In genomic region chr20:34111712-34112599, GRCh38 we compare ENCODE assay signal across 1 cellular context.
TF ChIP-seq lines count a peak whose summit lies in the region.

Gene EIF2S2 (minus strand): TSS chr20:34112243. CDS start chr20:34112110, 133 bp downstream.

TF ChIP-seq in HEK293, 187 proteins besides CTCF, POLR2A, EP300 and RAD21 (continued from another document):
- TF ChIP-seq HIC1 (tag by site-specific recombination; IDR thresholded peaks at IDR 0.05) (0 out of 2 replicates have a peak, but pooled peaks have one; percentile 58), ZNF398 (tag by site-specific recombination; IDR thresholded peaks at IDR 0.05) (peak; percentile 37; the same call in 1 of the 2 replicates), ZNF184 (tag by site-specific recombination; IDR thresholded peaks at IDR 0.05) (no peak; the same call in 1 of the 2 replicates), ZBTB26 (tag by site-specific recombination; optimal IDR thresholded peaks at IDR 0.05) (peak; percentile 78), BCL11A (tag by site-specific recombination; IDR thresholded peaks at IDR 0.05; ENCODE audit: low read depth) (no peak), ZNF645 (tag by site-specific recombination; IDR thresholded peaks at IDR 0.05) (no peak), KLF7 (tag by site-specific recombination; IDR thresholded peaks at IDR 0.05; ENCODE audit: borderline replicate concordance) (no peak), ELK4 (IDR thresholded peaks at IDR 0.05; ENCODE audit: borderline replicate concordance, low read depth, low read length) (no peak), ZNF292 (tag by site-specific recombination; IDR thresholded peaks at IDR 0.05; ENCODE audit: borderline replicate concordance, low read depth) (no peak), SCRT1 (tag by site-specific recombination; IDR thresholded peaks at IDR 0.05; ENCODE audit: borderline replicate concordance) (no peak; the same call in 1 of the 2 replicates), ZNF639 (tag by site-specific recombination; IDR thresholded peaks at IDR 0.05) (0 out of 2 replicates have a peak, but pooled peaks have one; percentile 41), ZNF600 (tag by site-specific recombination; IDR thresholded peaks at IDR 0.05) (peak; percentile 73), ZSCAN30 (tag by site-specific recombination; IDR thresholded peaks at IDR 0.05) (peak; percentile 94), ZBTB21 (tag by site-specific recombination; IDR thresholded peaks at IDR 0.05) (no peak), TCF7L2 (IDR thresholded peaks at IDR 0.05; ENCODE audit: borderline replicate concordance, low read depth, low read length) (no peak), KLF16 (tag by site-specific recombination; IDR thresholded peaks at IDR 0.05) (peak; percentile 34; the same call in 1 of the 2 replicates), RBAK (tag by site-specific recombination; IDR thresholded peaks at IDR 0.05) (no peak), ZNF202 (tag by site-specific recombination; IDR thresholded peaks at IDR 0.05; ENCODE audit: borderline replicate concordance) (no peak), ZNF501 (tag by site-specific recombination; IDR thresholded peaks at IDR 0.05) (peak; percentile 65; the same call in 1 of the 2 replicates), ZNF366 (tag by site-specific recombination; conservative IDR thresholded peaks at IDR 0.05) (no peak), ZNF354C (tag by site-specific recombination; IDR thresholded peaks at IDR 0.05; ENCODE audit: borderline replicate concordance, low read depth) (no peak), ZNF518A (tag by site-specific recombination; conservative IDR thresholded peaks at IDR 0.05; ENCODE audit: low read depth) (peak; percentile 9; the same call in 1 of the 2 replicates), ZNF610 (tag by site-specific recombination; IDR thresholded peaks at IDR 0.05; ENCODE audit: borderline replicate concordance) (peak; percentile 85; the same call in 1 of the 2 replicates), ZFP37 (tag by site-specific recombination; IDR thresholded peaks at IDR 0.05) (peak; percentile 92), YY1 (tag by site-specific recombination; IDR thresholded peaks at IDR 0.05) (peak; percentile 87), ZNF544 (tag by site-specific recombination; IDR thresholded peaks at IDR 0.05) (no peak), KLF17 (tag by site-specific recombination; IDR thresholded peaks at IDR 0.05) (peak; percentile 85), TSHZ1 (tag by site-specific recombination; IDR thresholded peaks at IDR 0.05; ENCODE audit: borderline replicate concordance) (no peak; the same call in 1 of the 2 replicates), ZSCAN4 (tag by site-specific recombination; IDR thresholded peaks at IDR 0.05) (no peak), ZFP69B (tag by site-specific recombination; IDR thresholded peaks at IDR 0.05) (peak; percentile 64), ZNF473 (tag by site-specific recombination; IDR thresholded peaks at IDR 0.05) (no peak)
TF ChIP-seq in HEK293: peak in this region for 59.
